In the genomic region with DNA sequence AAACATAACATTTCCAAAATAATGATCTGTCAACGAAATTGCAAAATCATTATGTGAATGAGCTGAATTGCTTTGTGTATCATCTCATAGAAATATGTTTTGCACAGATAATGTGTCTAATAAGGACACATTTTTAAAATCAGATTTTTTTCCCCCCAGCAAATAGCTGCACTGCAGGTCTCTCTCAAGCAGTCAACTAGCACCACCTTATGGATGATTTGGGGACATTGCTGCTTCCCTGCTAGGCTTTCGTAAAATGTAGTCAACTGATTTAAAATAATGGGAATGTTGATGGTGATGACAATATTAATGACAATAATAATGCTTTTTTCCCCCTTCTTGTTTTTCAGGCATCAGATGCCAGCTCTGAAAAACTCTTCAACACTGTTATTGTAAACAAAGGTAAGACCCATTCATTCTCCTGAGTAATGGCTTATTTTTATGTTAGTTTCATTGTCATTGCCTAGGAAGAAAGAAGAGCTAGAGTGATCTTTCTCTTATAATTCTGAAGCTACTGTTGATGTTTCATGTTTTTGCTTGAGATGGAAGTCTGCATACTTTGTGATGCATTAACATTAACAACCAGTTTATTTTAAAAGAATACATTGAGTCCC, we compare ENCODE assay signal across 9 cellular contexts.
DNase-seq lines count a peak whose midpoint lies in the region; ATAC-seq and TF ChIP-seq lines count a peak whose summit lies in the region.
"Had no signal": no experiment of that assay in that cellular context is flagged by ENCODE, and none has a peak within 500 bp of the region (broad histone marks: within the 10 kb centered on the region; RNA-seq: fewer than 3 reads in every experiment).

No MANE protein-coding gene starts in this region.

- H3K4me3 Mint-ChIP-seq in CD8-positive, alpha-beta memory T cell: peak overlapping the region in 6 of 7 donors; percentile 4 to 97 (median 25)

- WGBS in lung, 2 donors: 17 to 33% methylated on average over 2 of the region's 2 CpGs

- H3K27ac Mint-ChIP-seq in CD8-positive, alpha-beta memory T cell: no peak overlapping the region
- H3K27ac Mint-ChIP-seq: T-cell had no signal

- H3K9me3 Mint-ChIP-seq in CD8-positive, alpha-beta memory T cell: no peaks in the 10 kb centered on the region
- H3K9me3 Mint-ChIP-seq: T-cell had no signal

- H3K27ac ChIP-seq in CD8-positive, alpha-beta memory T cell (ENCODE audit: low read depth, low read length): no peak overlapping the region
- no peak overlapping the region for H3K27ac ChIP-seq in lung (ENCODE audit: low read depth in 1 of 2, low read length in 1 of 2)
- no peak overlapping the region for H3K27ac ChIP-seq in effector memory CD4-positive, alpha-beta T cell (ENCODE audit: insufficient read depth, low read length, poor library complexity, severe bottlenecking)

- peak in 4 of 5 donors; percentile 22 to 62 (median 48) for DNase-seq in CD8-positive, alpha-beta memory T cell
- DNase-seq in HAP-1 (ENCODE audit: low spot score in 2 of 2) (peak; percentile 49 to 65), NCI-H460 (ENCODE audit: extremely low read depth, low read depth) (peak; percentile 68), cerebellar cortex (ENCODE audit: low spot score) (peak; percentile 81), lung (ENCODE audit: low spot score) (no peak)
- DNase-seq in effector memory CD4-positive, alpha-beta T cell: no peak
- DNase-seq in activated CD4-positive, alpha-beta T cell treated with anti-CD3 and anti-CD28 coated beads, Interleukin-2, amount 50 U/mL, for 1 hour: no peak

- no peaks in the 10 kb centered on the region for H3K9me3 ChIP-seq in CD8-positive, alpha-beta memory T cell (ENCODE audit: low read length)
- H3K9me3 ChIP-seq in HAP-1 (no peaks in the 10 kb centered on the region), lung (ENCODE audit: control insufficient read depth in 2 of 2, insufficient read depth in 1 of 2, low read length in 1 of 2) (no peaks in the 10 kb centered on the region)
- no peaks in the 10 kb centered on the region for H3K9me3 ChIP-seq in effector memory CD4-positive, alpha-beta T cell (ENCODE audit: control insufficient read depth, low read length)

- no peaks in the 10 kb centered on the region for H3K27me3 ChIP-seq in CD8-positive, alpha-beta memory T cell (ENCODE audit: insufficient read depth, low read length, poor library complexity, severe bottlenecking)
- H3K27me3 ChIP-seq in HAP-1 (ENCODE audit: low read depth) (peaks cover 34% of the 10 kb centered on the region), lung (ENCODE audit: control insufficient read depth, insufficient read depth) (no peaks in the 10 kb centered on the region)
- H3K27me3 ChIP-seq in effector memory CD4-positive, alpha-beta T cell (replicated peaks; ENCODE audit: control insufficient read depth, insufficient read depth, low read length, poor library complexity, severe bottlenecking): no peaks in the 10 kb centered on the region

- POLR2A ChIA-PET in CD8-positive, alpha-beta memory T cell (lab: Charles Lee): no interaction called here

- H3K36me3 ChIP-seq in CD8-positive, alpha-beta memory T cell (ENCODE audit: insufficient read depth, low read length): no peaks in the 10 kb centered on the region
- H3K36me3 ChIP-seq in HAP-1 (replicated peaks): no peaks in the 10 kb centered on the region
- H3K36me3 ChIP-seq in lung (ENCODE audit: control insufficient read depth in 2 of 2, insufficient read depth in 2 of 2, low read length in 2 of 2): no peaks in the 10 kb centered on the region
- H3K36me3 ChIP-seq in effector memory CD4-positive, alpha-beta T cell (ENCODE audit: control insufficient read depth, insufficient read depth, low read length): no peaks in the 10 kb centered on the region

- ATAC-seq in lung (ENCODE audit: insufficient read depth, low FRiP score): no peak
- no peak for ATAC-seq in HG03139 (IDR thresholded peaks at IDR 0.05; ENCODE audit: unreplicated experiment)
- ATAC-seq: T-cell had no signal

- no peak overlapping the region for H3K4me3 ChIP-seq in CD8-positive, alpha-beta memory T cell (ENCODE audit: low read length)
- H3K4me3 ChIP-seq in HAP-1: no peak overlapping the region
- no peak overlapping the region for H3K4me3 ChIP-seq in lung
- H3K4me3 ChIP-seq in effector memory CD4-positive, alpha-beta T cell (ENCODE audit: insufficient read depth, low read depth, low read length, poor library complexity, severe bottlenecking): no peak overlapping the region

- H3K4me1 Mint-ChIP-seq in CD8-positive, alpha-beta memory T cell: peaks cover 24 to 43% (median 38%) of the 10 kb centered on the region in 3 donors

- CTCF ChIA-PET in CD8-positive, alpha-beta memory T cell (lab: Charles Lee): interaction anchor here (0.8 to 2.2 kb wide), 23 partner anchors 10 to 509 kb away, joined by 3 to 16 read pairs (median 4); no protein-coding TSS in a partner anchor

- TF ChIP-seq CTCF in lung (IDR thresholded peaks at IDR 0.05; ENCODE audit: control extremely low read depth, extremely low read depth): peak; percentile 86

- in situ Hi-C loops in HAP-1 (cut with MboI; ENCODE audit: low sequenced_read_pairs): no loop called here

- H3K27me3 Mint-ChIP-seq in CD8-positive, alpha-beta memory T cell: peaks cover 5 to 13% of the 10 kb centered on the region in 2 donors

- no peaks in the 10 kb centered on the region for H3K4me1 ChIP-seq in CD8-positive, alpha-beta memory T cell (ENCODE audit: insufficient read depth, low read length)
- H3K4me1 ChIP-seq in HAP-1: peaks cover 41% of the 10 kb centered on the region
- H3K4me1 ChIP-seq in lung (ENCODE audit: control insufficient read depth in 2 of 2, insufficient read depth in 2 of 2, low read length in 2 of 2): no peaks in the 10 kb centered on the region
- H3K4me1 ChIP-seq in effector memory CD4-positive, alpha-beta T cell (ENCODE audit: control insufficient read depth, insufficient read depth, low read length, poor library complexity, severe bottlenecking): no peaks in the 10 kb centered on the region

- peaks cover 2 to 33% (median 8%) of the 10 kb centered on the region in 3 donors for H3K36me3 Mint-ChIP-seq in CD8-positive, alpha-beta memory T cell
- H3K36me3 Mint-ChIP-seq: T-cell had no signal

Comparison
In these comparisons a context has a peak if more than half of its experiments do, and no peak if none do; other contexts are left out.
1. DNase-seq: peak in CD8-positive, alpha-beta memory T cell (4 of 5), HAP-1 (2 of 2), NCI-H460 (single experiment) and cerebellar cortex (single experiment); none in lung (single experiment), effector memory CD4-positive, alpha-beta T cell (0 of 3) and activated CD4-positive, alpha-beta T cell treated with anti-CD3 and anti-CD28 coated beads, Interleukin-2, amount 50 U/mL, for 1 hour (single experiment).